In genomic region chr10:94546616-94547175, GRCh38 we compare ENCODE assay signal across 8 cellular contexts. TPM values are rescaled to one million over a fixed set of nuclear protein-coding genes. Genes with fewer than 3 reads are reported as not detected.
DNase-seq lines count a peak whose midpoint lies in the region; ATAC-seq and TF ChIP-seq lines count a peak whose summit lies in the region.

No MANE protein-coding gene starts in this region.

- H3K36me3 ChIP-seq in ovary = no peaks in the 10 kb centered on the region

- H3K4me3 Mint-ChIP-seq in activated T-cell treated with anti-CD3 and anti-CD28 coated beads, Interleukin-2, amount 50 U/mL, for 72 hours = peak overlapping the region; percentile 93 to 100

- H3K4me1 Mint-ChIP-seq in activated T-cell treated with anti-CD3 and anti-CD28 coated beads, Interleukin-2, amount 50 U/mL, for 72 hours (ENCODE audit: low read depth) = peaks cover 26% of the 10 kb centered on the region

- H3K9me3 ChIP-seq in ovary = no peaks in the 10 kb centered on the region

- no peaks in the 10 kb centered on the region for H3K4me1 ChIP-seq in ovary (ENCODE audit: insufficient read depth)

- no peak for TF ChIP-seq CTCF in epithelial cell of esophagus (IDR thresholded peaks at IDR 0.05; ENCODE audit: insufficient read depth, low read depth, low read length, missing control alignments)
- TF ChIP-seq CTCF in ovary (IDR thresholded peaks at IDR 0.05) = no peak

- no peaks in the 10 kb centered on the region for H3K9me3 Mint-ChIP-seq in activated T-cell treated with anti-CD3 and anti-CD28 coated beads, Interleukin-2, amount 50 U/mL, for 72 hours

- peaks cover under 1% of the 10 kb centered on the region for H3K27me3 Mint-ChIP-seq in activated T-cell treated with anti-CD3 and anti-CD28 coated beads, Interleukin-2, amount 50 U/mL, for 72 hours (ENCODE audit: low read depth)

- intact Hi-C loops in ovary (cut with DNase I) = no loop called here

- H3K36me3 Mint-ChIP-seq in activated T-cell treated with anti-CD3 and anti-CD28 coated beads, Interleukin-2, amount 50 U/mL, for 72 hours (ENCODE audit: insufficient read depth in 2 of 2) = peaks cover 9 to 19% of the 10 kb centered on the region in 2 donors

- H3K27me3 ChIP-seq in ovary = no peaks in the 10 kb centered on the region

- DNase-seq in activated T-cell treated with anti-CD3 and anti-CD28 coated beads, Interleukin-2, amount 50 U/mL, for 72 hours = no peak
- DNase-seq in activated T-cell treated with anti-CD3 and anti-CD28 coated beads, Interleukin-2, amount 50 U/mL, for 48 hours = no peak
- DNase-seq in OCI-M1 (lab: John Stamatoyannopoulos, UW) (peak; percentile 52), epithelial cell of esophagus (ENCODE audit: low read depth) (peak; percentile 14), ovary (no peak), NCI-H524 (lab: John Stamatoyannopoulos, UW) (no peak), occipital lobe (lab: John Stamatoyannopoulos, UW) (no peak)

- WGBS in ovary, 3 donors = 36 to 39% (median 37%) methylated on average over 4 of the region's 4 CpGs

- no peak for ATAC-seq in activated T-cell treated with anti-CD3 and anti-CD28 coated beads, Interleukin-2, amount 50 U/mL, for 72 hours (replicated peaks in 1 of 2)
- ATAC-seq in GM19452 (IDR thresholded peaks at IDR 0.05; ENCODE audit: unreplicated experiment) = no peak

- H3K4me3 ChIP-seq in epithelial cell of esophagus (ENCODE audit: low read length) = peak overlapping the region; percentile 90
- H3K4me3 ChIP-seq in ovary = peak overlapping the region; percentile 60

- no peak overlapping the region for H3K27ac ChIP-seq in ovary

- no peak for TF ChIP-seq POLR2A in ovary (IDR thresholded peaks at IDR 0.05)

- no peak for TF ChIP-seq EP300 in ovary (IDR thresholded peaks at IDR 0.05)

- peak overlapping the region; percentile 93 for H3K27ac Mint-ChIP-seq in activated T-cell treated with anti-CD3 and anti-CD28 coated beads, Interleukin-2, amount 50 U/mL, for 72 hours

RNA-seq across cellular contexts. Expression of gene HELLS, which starts 1.1 kb away (rescaled TPM):
- 100 to 1,000 TPM; 120 to 149 TPM for total RNA-seq in activated T-cell treated with anti-CD3 and anti-CD28 coated beads, Interleukin-2, amount 50 U/mL, for 72 hours
- 10 to 100 TPM in 4 of 7 donors, 1 to 10 TPM in 3; 6.8 to 14.4 (median 11.4) TPM for total RNA-seq in ovary
- polyA plus RNA-seq in ovary = 1 to 10 TPM; 1.8 to 3.1 TPM
- total RNA-seq in occipital lobe = 18.9 TPM

Comparison
In these comparisons a context has a peak if more than half of its experiments do, and no peak if none do; other contexts are left out.
1. DNase-seq: peak in OCI-M1 (single experiment) and epithelial cell of esophagus (single experiment); none in activated T-cell treated with anti-CD3 and anti-CD28 coated beads, Interleukin-2, amount 50 U/mL, for 72 hours (0 of 2), activated T-cell treated with anti-CD3 and anti-CD28 coated beads, Interleukin-2, amount 50 U/mL, for 48 hours (0 of 2), ovary (0 of 5), NCI-H524 (0 of 2) and occipital lobe (single experiment).